Comparison of ENCODE assay signal across 8 cellular contexts in genomic region chr3:189613122-189613521, GRCh38. TPM values are rescaled to one million over a fixed set of nuclear protein-coding genes. Genes with fewer than 3 reads are reported as not detected.
"Had no signal": no experiment of that assay in that cellular context is flagged by ENCODE, and none has a peak within 500 bp of the region (broad histone marks: within the 10 kb centered on the region; RNA-seq: fewer than 3 reads in every experiment).

No MANE protein-coding gene starts in this region.

- H3K4me3 ChIP-seq: GM12878 had no signal

- FAIRE-seq: G401.6, GM12878, GM12892, GM18507, GM19239 had no signal

- ATAC-seq: GM12878 had no signal

- DNase-seq: GDM1, GF-D8 had no signal

RNA-seq across cellular contexts. Expression of gene TP63, which starts 18.1 kb away (rescaled TPM):
- total RNA-seq: G401 had no signal
